In genomic region chr5:96228449-96228848, GRCh38 we compare ENCODE assay signal across 1 cellular context.
TF ChIP-seq lines count a peak whose summit lies in the region.

No MANE protein-coding gene starts in this region.

TF ChIP-seq in GM12878, 131 proteins besides CTCF, POLR2A, EP300 and RAD21 (continued from another document):
- TF ChIP-seq USF1 (IDR thresholded peaks at IDR 0.05; ENCODE audit: borderline replicate concordance, extremely low read length, insufficient read depth, low read depth, low read length) (no peak), FOXM1 (IDR thresholded peaks at IDR 0.05; ENCODE audit: low read depth, low read length) (peak; percentile 34; the same call in 1 of the 2 replicates), PAX5 (IDR thresholded peaks at IDR 0.05; ENCODE audit: borderline replicate concordance, low read depth, low read length) (no peak), CREM (IDR thresholded peaks at IDR 0.05; ENCODE audit: low read depth) (0 out of 2 replicates have a peak, but pooled peaks have one; percentile 26), E2F4 (IDR thresholded peaks at IDR 0.05; ENCODE audit: low read depth, low read length) (no peak), E2F8 (IDR thresholded peaks at IDR 0.05; ENCODE audit: low read depth, partially characterized antibody) (no peak), BHLHE40 (IDR thresholded peaks at IDR 0.05; ENCODE audit: borderline replicate concordance in 1 of 2, low read depth in 2 of 2, low read length in 1 of 2) (no peak), IRF5 (IDR thresholded peaks at IDR 0.05; ENCODE audit: borderline replicate concordance) (no peak), JUNB (IDR thresholded peaks at IDR 0.05) (peak; percentile 89), NFIC (IDR thresholded peaks at IDR 0.05; ENCODE audit: low read depth, low read length) (peak; percentile 64; the same call in 1 of the 2 replicates), ZSCAN29 (IDR thresholded peaks at IDR 0.05) (no peak), RUNX3 (IDR thresholded peaks at IDR 0.05; ENCODE audit: low read length) (peak; percentile 55; the same call in 1 of the 2 replicates)
